Comparison of ENCODE assay signal across 8 cellular contexts in genomic region chr3:101676219-101676764, GRCh38. TPM values are rescaled to one million over a fixed set of nuclear protein-coding genes. Genes with fewer than 3 reads are reported as not detected.
A peak's percentile ranks its signal among the peaks of the same experiment; 100 is the strongest.
DNase-seq lines count a peak whose midpoint lies in the region; ATAC-seq and TF ChIP-seq lines count a peak whose summit lies in the region.

No MANE protein-coding gene starts in this region.

- peak overlapping the region; percentile 77 for H3K4me2 ChIP-seq in mesenchymal stem cell (ENCODE audit: low read length, poor library complexity, severe bottlenecking)

- no peak overlapping the region for H2AK5ac ChIP-seq in mesenchymal stem cell (ENCODE audit: low read length, severe bottlenecking)

- H3K4me1 Mint-ChIP-seq in activated CD4-positive, alpha-beta T cell treated with anti-CD3 and anti-CD28 coated beads for 36 hours, result peaks cover 51% of the 10 kb centered on the region

- DNase-seq in ACHN (peak; percentile 94), GM19238 (ENCODE audit: insufficient read length, low spot score) (peak; percentile 85), dorsolateral prefrontal cortex (peak; percentile 58 to 91 (median 82)), mesenchymal stem cell (peak; percentile 97), NCI-H345 (lab: John Stamatoyannopoulos, UW) (no peak)
- peak; percentile 97 for DNase-seq in activated CD4-positive, alpha-beta T cell treated with anti-CD3 and anti-CD28 coated beads for 36 hours
- DNase-seq in stimulated activated CD8-positive, alpha-beta memory T cell treated with anti-CD3 and anti-CD28 coated beads, Interleukin-15, amount 100 ng/mL, for 24 hours (ENCODE audit: low read depth), result peak; percentile 92

- in situ Hi-C loops in ACHN (cut with HindIII; ENCODE audit: low pct_ligation_motif_present, low pct_unique_long_range_greater_than_20kb, low sequenced_read_pairs), result no loop called here

- H3K36me3 ChIP-seq in mesenchymal stem cell (ENCODE audit: control insufficient read depth in 1 of 2, insufficient read depth in 2 of 2, low read depth in 1 of 2, low read length in 2 of 2), result peaks cover 15 to 21% of the 10 kb centered on the region in 2 experiments

- H4K91ac ChIP-seq in mesenchymal stem cell (ENCODE audit: low read length), result peak overlapping the region; percentile 97

- peak in 31 of 56 donors; percentile 5 to 45 (median 28) for TF ChIP-seq CTCF in dorsolateral prefrontal cortex (IDR thresholded peaks at IDR 0.05 in 54 of 56, conservative IDR thresholded peaks at IDR 0.05 in 2 of 56; ENCODE audit: low read depth in 1 of 56, partially characterized antibody in 56 of 56)

- peak overlapping the region; percentile 87 for H2AFZ ChIP-seq in mesenchymal stem cell (ENCODE audit: low read depth, low read length)

- H3K27ac ChIP-seq in dorsolateral prefrontal cortex (peak overlapping the region; percentile 85 to 99 (median 94)), mesenchymal stem cell (ENCODE audit: low read length, poor library complexity, severe bottlenecking) (peak overlapping the region; percentile 64)

- CTCF ChIA-PET in activated CD4-positive, alpha-beta T cell treated with anti-CD3 and anti-CD28 coated beads for 36 hours (lab: Charles Lee), result interaction anchor here (0.8 to 6.9 kb wide), 8 partner anchors 11 to 966 kb away, joined by 3 to 56 read pairs (median 4); partner anchors contain the start of genes CEP97, PCNP and RPL24

- H3K23ac ChIP-seq in mesenchymal stem cell (ENCODE audit: low read length in 2 of 2), result peak overlapping the region; percentile 90 to 92

- H3K27ac Mint-ChIP-seq in activated CD4-positive, alpha-beta T cell treated with anti-CD3 and anti-CD28 coated beads for 36 hours, result peak overlapping the region; percentile 92

- H2BK5ac ChIP-seq in mesenchymal stem cell (ENCODE audit: low read depth, low read length, poor library complexity, severe bottlenecking), result peak overlapping the region; percentile 46

- H3K79me1 ChIP-seq in mesenchymal stem cell (replicated peaks; ENCODE audit: low read length, poor library complexity, severe bottlenecking), result peaks cover 4% of the 10 kb centered on the region

- H3K18ac ChIP-seq in mesenchymal stem cell (ENCODE audit: low read depth in 1 of 2, low read length in 2 of 2), result peak overlapping the region; percentile 98 to 99

- peak overlapping the region; percentile 87 for H4K8ac ChIP-seq in mesenchymal stem cell (ENCODE audit: low read length)

- H3K27me3 ChIP-seq in dorsolateral prefrontal cortex (no peaks in the 10 kb centered on the region), mesenchymal stem cell (ENCODE audit: control insufficient read depth in 1 of 2, insufficient read depth in 1 of 2, low read length in 2 of 2) (no peaks in the 10 kb centered on the region)

- POLR2A ChIA-PET in activated CD4-positive, alpha-beta T cell treated with anti-CD3 and anti-CD28 coated beads for 36 hours (lab: Charles Lee), result interaction anchor here (0.6 to 3.5 kb wide), 9 partner anchors 9 to 455 kb away, joined by 3 to 34 read pairs (median 4); partner anchors contain the start of genes CEP97, NXPE3, PCNP and RPL24

- no peaks in the 10 kb centered on the region for H3K27me3 Mint-ChIP-seq in activated CD4-positive, alpha-beta T cell treated with anti-CD3 and anti-CD28 coated beads for 36 hours

- peak overlapping the region; percentile 92 for H2BK120ac ChIP-seq in mesenchymal stem cell (ENCODE audit: low read depth, low read length)

- peak overlapping the region; percentile 93 for H2BK15ac ChIP-seq in mesenchymal stem cell (ENCODE audit: low read depth, poor library complexity, severe bottlenecking)

- intact Hi-C loops in activated CD4-positive, alpha-beta T cell treated with anti-CD3 and anti-CD28 coated beads for 36 hours (cut with DNase I, micrococcal nuclease), result loop anchor here (1.0 to 5.0 kb wide), 10 partner anchors 32 to 1415 kb away; partner anchors contain the start of genes LNP1 (in 2 of the 2), SENP7 (in 2 of the 2), TOMM70 (in 2 of the 2) and CEP97 (in 1 of the 2)
- intact Hi-C loops in dorsolateral prefrontal cortex (cut with DNase I), result loop anchor here (2.0 to 5.0 kb wide), 2 partner anchors 101 to 964 kb away; partner anchors contain the start of gene PCNP (in 2 of the 2)

- H3K9me3 Mint-ChIP-seq in activated CD4-positive, alpha-beta T cell treated with anti-CD3 and anti-CD28 coated beads for 36 hours (ENCODE audit: low read depth), result no peaks in the 10 kb centered on the region

- H3K9ac ChIP-seq in mesenchymal stem cell (ENCODE audit: low read length), result peak overlapping the region; percentile 96

- peak overlapping the region; percentile 72 to 100 (median 91) for H3K4me3 ChIP-seq in dorsolateral prefrontal cortex
- peak overlapping the region; percentile 99 to 100 for H3K4me3 ChIP-seq in mesenchymal stem cell (ENCODE audit: insufficient read depth in 1 of 2, low read depth in 1 of 2, low read length in 2 of 2)

- H3K4ac ChIP-seq in mesenchymal stem cell (ENCODE audit: low read depth in 1 of 2, low read length in 2 of 2), result peak overlapping the region; percentile 39 to 94

- peaks cover 51% of the 10 kb centered on the region for H3K36me3 Mint-ChIP-seq in activated CD4-positive, alpha-beta T cell treated with anti-CD3 and anti-CD28 coated beads for 36 hours (ENCODE audit: low read depth)

- H2BK12ac ChIP-seq in mesenchymal stem cell (ENCODE audit: low read length in 2 of 2), result peak overlapping the region; percentile 33 to 77

- H3K14ac ChIP-seq in mesenchymal stem cell (ENCODE audit: low read length in 2 of 2), result peak overlapping the region in 1 of 2 experiments; percentile 99

- no peaks in the 10 kb centered on the region for H3K9me3 ChIP-seq in mesenchymal stem cell (ENCODE audit: control insufficient read depth, low read length)

- peaks cover 12% of the 10 kb centered on the region for H3K4me1 ChIP-seq in mesenchymal stem cell (ENCODE audit: control insufficient read depth, insufficient read depth, low read depth, low read length)

- WGBS in mesenchymal stem cell, result under 1% methylated on average over 57 of the region's 57 CpGs

- ATAC-seq in HG03442 (IDR thresholded peaks at IDR 0.05; ENCODE audit: unreplicated experiment), result peak; percentile 86
- ATAC-seq in activated CD4-positive, alpha-beta T cell treated with anti-CD3 and anti-CD28 coated beads for 36 hours, result peak; percentile 90

- peak overlapping the region; percentile 94 for H3K4me3 Mint-ChIP-seq in activated CD4-positive, alpha-beta T cell treated with anti-CD3 and anti-CD28 coated beads for 36 hours

RNA-seq across cellular contexts. Expression of gene ZBTB11, which starts 0.6 kb away (rescaled TPM):
- total RNA-seq in activated CD4-positive, alpha-beta T cell treated with anti-CD3 and anti-CD28 coated beads for 36 hours, result 10 to 100 TPM; 25.1 to 26.0 TPM
- 10 to 100 TPM; 19.8 to 44.1 (median 29.6) TPM for total RNA-seq in dorsolateral prefrontal cortex
- polyA plus RNA-seq in mesenchymal stem cell (2013, experiment 1 of 2), result 7.1 TPM
- polyA plus RNA-seq in mesenchymal stem cell (2013, experiment 2 of 2), result 7.2 TPM

RNA-seq across cellular contexts. Expression of gene RPL24, which starts 10.2 kb away (rescaled TPM):
- 1,000 to 10,000 TPM; 1,807 to 1,945 TPM for total RNA-seq in activated CD4-positive, alpha-beta T cell treated with anti-CD3 and anti-CD28 coated beads for 36 hours
- total RNA-seq in dorsolateral prefrontal cortex, result 100 to 1,000 TPM; 322 to 575 (median 443) TPM
- polyA plus RNA-seq in mesenchymal stem cell (2013, experiment 1 of 2), result 2,151 TPM
- polyA plus RNA-seq in mesenchymal stem cell (2013, experiment 2 of 2), result 2,096 TPM

RNA-seq across cellular contexts. Expression of gene CEP97, which starts 48.1 kb away (rescaled TPM):
- total RNA-seq in activated CD4-positive, alpha-beta T cell treated with anti-CD3 and anti-CD28 coated beads for 36 hours, result 10 to 100 TPM; 18.1 to 20.0 TPM
- 10 to 100 TPM; 19.1 to 55.5 (median 35.0) TPM for total RNA-seq in dorsolateral prefrontal cortex
- 3.4 TPM for polyA plus RNA-seq in mesenchymal stem cell (2013, experiment 1 of 2)
- polyA plus RNA-seq in mesenchymal stem cell (2013, experiment 2 of 2), result 3.7 TPM
